Comparison of ENCODE assay signal across 23 cellular contexts in the genomic region with DNA sequence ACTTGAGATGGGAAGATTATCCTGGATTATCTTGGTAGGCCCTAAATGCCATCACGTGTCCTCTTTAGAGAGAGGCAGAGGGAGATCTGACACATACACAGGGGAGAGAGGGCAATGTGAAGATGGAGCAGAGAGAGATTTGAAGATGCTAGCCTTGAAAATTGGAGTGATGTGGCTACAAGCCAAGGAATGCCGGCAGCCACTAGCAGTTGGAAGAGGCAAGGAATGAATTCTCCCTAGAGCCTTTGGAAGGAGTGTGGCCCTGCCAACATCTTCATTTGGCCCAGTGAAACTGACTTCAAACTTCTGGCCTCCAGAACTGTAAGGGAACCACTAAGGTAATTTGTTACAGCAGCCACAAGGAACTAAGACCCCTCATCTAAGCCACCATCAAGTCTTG.
"Had no signal": no experiment of that assay in that cellular context is flagged by ENCODE, and none has a peak within 500 bp of the region (broad histone marks: within the 10 kb centered on the region; RNA-seq: fewer than 3 reads in every experiment).

No MANE protein-coding gene starts in this region.

- H3K36me3 Mint-ChIP-seq: activated CD4-positive, alpha-beta memory T cell treated with anti-CD3 and anti-CD28 coated beads for 36 hours; activated naive CD4-positive, alpha-beta T cell treated with anti-CD3 and anti-CD28 coated beads, Interleukin-2, amount 50 U/mL, for 72 hours had no signal

- H3K9me3 Mint-ChIP-seq: activated CD4-positive, alpha-beta memory T cell treated with anti-CD3 and anti-CD28 coated beads for 36 hours; activated naive CD4-positive, alpha-beta T cell treated with anti-CD3 and anti-CD28 coated beads for 36 hours had no signal

- ATAC-seq: activated naive CD4-positive, alpha-beta T cell treated with anti-CD3 and anti-CD28 coated beads, Interleukin-2, amount 50 U/mL, for 72 hours; activated T-cell treated with anti-CD3 and anti-CD28 coated beads, Interleukin-2, amount 50 U/mL, for 4 hours; body of pancreas had no signal

- DNase-seq: activated CD4-positive, alpha-beta memory T cell treated with anti-CD3 and anti-CD28 coated beads for 36 hours; activated CD4-positive, alpha-beta T cell treated with anti-CD3 and anti-CD28 coated beads, Interleukin-2, amount 10 ng/mL, durations not matched to agents 24 days and 14 days; activated CD8-positive, alpha-beta memory T cell treated with anti-CD3 and anti-CD28 coated beads, Interleukin-2, amount 50 U/mL, for 4 hours; activated gamma-delta T cell treated with Interleukin-2 at 50 U/mL for 16 hours; activated naive CD4-positive, alpha-beta T cell treated with anti-CD3 and anti-CD28 coated beads for 36 hours; activated T-cell treated with anti-CD3 and anti-CD28 coated beads for 4 hours; activated T-cell treated with anti-CD3 and anti-CD28 coated beads, Interleukin-2, amount 50 U/mL, for 4 hours; adrenal gland; body of pancreas; NCI-H1105; NCI-H1417 treated with DMSO at 0.1 percent for 48 hours; NCI-H187 treated with DMSO at 0.1 percent for 48 hours; NCI-H2081; NCI-H226; NCI-H446 treated with DMSO at 0.1 percent for 48 hours; NCI-H524; NCI-H69; NK-92 treated with Interleukin-12 subunit alpha and Interleukin-12 subunit beta, amount 100 ng/mL, for 24 hours; Right ventricle myocardium superior; T1000; WERI-Rb-1 had no signal

- H3K4me3 Mint-ChIP-seq: activated CD4-positive, alpha-beta memory T cell treated with anti-CD3 and anti-CD28 coated beads for 36 hours; activated CD4-positive, alpha-beta T cell treated with anti-CD3 and anti-CD28 coated beads, Interleukin-2, amount 10 ng/mL, durations not matched to agents 24 days and 14 days; activated naive CD4-positive, alpha-beta T cell treated with anti-CD3 and anti-CD28 coated beads for 36 hours; activated T-cell treated with anti-CD3 and anti-CD28 coated beads, Interleukin-2, amount 50 U/mL, for 4 hours; activated T-helper 1 cell treated with anti-CD3 and anti-CD28 coated beads, Interleukin-12 subunit alpha, Interleukin-12 subunit beta, Interleukin-2, Interleukin-4 antibody, amounts not matched to agents 30 ng/mL and 10 ng/mL and 1 ng/mL, durations not matched to agents 14 hours and 24 hours and 36 hours had no signal

- H3K27ac Mint-ChIP-seq: activated CD4-positive, alpha-beta memory T cell treated with anti-CD3 and anti-CD28 coated beads for 36 hours; activated CD4-positive, alpha-beta T cell treated with anti-CD3 and anti-CD28 coated beads, Interleukin-2, amount 10 ng/mL, durations not matched to agents 24 days and 14 days; activated naive CD4-positive, alpha-beta T cell treated with anti-CD3 and anti-CD28 coated beads for 36 hours; activated naive CD4-positive, alpha-beta T cell treated with anti-CD3 and anti-CD28 coated beads, Interleukin-2, amount 50 U/mL, for 72 hours; activated T-helper 1 cell treated with anti-CD3 and anti-CD28 coated beads, Interleukin-12 subunit alpha, Interleukin-12 subunit beta, Interleukin-2, Interleukin-4 antibody, amounts not matched to agents 30 ng/mL and 10 ng/mL and 1 ng/mL, durations not matched to agents 14 hours and 24 hours and 36 hours had no signal
